In genomic region chr4:624705-625590, GRCh38 we compare ENCODE assay signal across 16 cellular contexts. TPM values are rescaled to one million over a fixed set of nuclear protein-coding genes. Genes with fewer than 3 reads are reported as not detected.
DNase-seq lines count a peak whose midpoint lies in the region; ATAC-seq and TF ChIP-seq lines count a peak whose summit lies in the region.
"Had no signal": no experiment of that assay in that cellular context is flagged by ENCODE, and none has a peak within 500 bp of the region (broad histone marks: within the 10 kb centered on the region; RNA-seq: fewer than 3 reads in every experiment).

TSS of gene PDE6B (plus strand) at chr4:625573. CDS start at chr4:625627, 54 bp downstream.

- H3K27me3 ChIP-seq in mesenchymal stem cell (ENCODE audit: control insufficient read depth in 1 of 2, insufficient read depth in 1 of 2, low read length in 2 of 2) (peaks cover 23 to 36% of the 10 kb centered on the region in 2 experiments), esophagus squamous epithelium (peaks cover 0 to 75% (median 0%) of the 10 kb centered on the region in 4 donors)

- DNase-seq in ACHN (peak; percentile 59), Caki2 (ENCODE audit: low read depth) (peak; percentile 80), mesenchymal stem cell (no peak), esophagus squamous epithelium (lab: John Stamatoyannopoulos, UW) (no peak)
- DNase-seq in activated naive CD8-positive, alpha-beta T cell treated with anti-CD3 and anti-CD28 coated beads, Interleukin-2, amount 10 ng/mL, durations not matched to agents 7 days and 5 days: no peak
- DNase-seq in activated naive CD4-positive, alpha-beta T cell treated with Interleukin-2 at 50 U/mL for 16 hours: no peak
- DNase-seq: activated CD4-positive, alpha-beta T cell treated with anti-CD3 and anti-CD28 coated beads for 1 hour; dermis blood vessel endothelial cell; foreskin fibroblast; GOT3; NCI-H1092 treated with DMSO at 0.1 percent for 48 hours; NCI-H524 treated with DMSO at 0.1 percent for 48 hours had no signal

- no peak within 1 kb of the TSS for H2BK12ac ChIP-seq in mesenchymal stem cell (ENCODE audit: low read length in 2 of 2)

- 61% methylated on average over 19 of the region's 21 CpGs for WGBS in mesenchymal stem cell
- 0 to 58% methylated on average over 1 to 4 of the region's 21 CpGs for WGBS in esophagus squamous epithelium, 2 donors

- no peak within 1 kb of the TSS for H3K18ac ChIP-seq in mesenchymal stem cell (ENCODE audit: low read depth in 1 of 2, low read length in 2 of 2)

- no peaks in the 10 kb centered on the region for H3K79me1 ChIP-seq in mesenchymal stem cell (replicated peaks; ENCODE audit: low read length, poor library complexity, severe bottlenecking)

- TF ChIP-seq POLR2A in esophagus squamous epithelium (IDR thresholded peaks at IDR 0.05): no peak

- peak within 1 kb of the TSS; percentile 3 for H3K27ac ChIP-seq in mesenchymal stem cell (ENCODE audit: low read length, poor library complexity, severe bottlenecking)
- no peak within 1 kb of the TSS for H3K27ac ChIP-seq in esophagus squamous epithelium

- no peak within 1 kb of the TSS for H2AFZ ChIP-seq in mesenchymal stem cell (ENCODE audit: low read depth, low read length)

- peak within 1 kb of the TSS; percentile 13 for H3K4me2 ChIP-seq in mesenchymal stem cell (ENCODE audit: low read length, poor library complexity, severe bottlenecking)

- H3K4me3 ChIP-seq in mesenchymal stem cell (ENCODE audit: insufficient read depth in 1 of 2, low read depth in 1 of 2, low read length in 2 of 2): no peak within 1 kb of the TSS
- no peak within 1 kb of the TSS for H3K4me3 ChIP-seq in esophagus squamous epithelium

- H3K36me3 ChIP-seq in mesenchymal stem cell (ENCODE audit: control insufficient read depth in 1 of 2, insufficient read depth in 2 of 2, low read depth in 1 of 2, low read length in 2 of 2) (no peaks in the 10 kb centered on the region), esophagus squamous epithelium (no peaks in the 10 kb centered on the region)

- H2AK5ac ChIP-seq in mesenchymal stem cell (ENCODE audit: low read length, severe bottlenecking): no peak within 1 kb of the TSS

- ATAC-seq in activated naive CD8-positive, alpha-beta T cell treated with anti-CD3 and anti-CD28 coated beads, Interleukin-2, amount 10 ng/mL, durations not matched to agents 7 days and 5 days (ENCODE audit: low read depth): no peak
- ATAC-seq in HG03025 (IDR thresholded peaks at IDR 0.05; ENCODE audit: low FRiP score, unreplicated experiment): no peak
- no peak for ATAC-seq in HG02884 (IDR thresholded peaks at IDR 0.05; ENCODE audit: unreplicated experiment)
- ATAC-seq: left lobe of liver, Right ventricle myocardium inferior had no signal

- TF ChIP-seq CTCF in esophagus squamous epithelium (IDR thresholded peaks at IDR 0.05): no peak

- POLR2A ChIA-PET in activated naive CD8-positive, alpha-beta T cell treated with anti-CD3 and anti-CD28 coated beads, Interleukin-2, amount 10 ng/mL, durations not matched to agents 7 days and 5 days (lab: Charles Lee): no interaction called here

- intact Hi-C loops in esophagus squamous epithelium (cut with DNase I): no loop called here

- no peaks in the 10 kb centered on the region for H3K27me3 Mint-ChIP-seq in activated naive CD8-positive, alpha-beta T cell treated with anti-CD3 and anti-CD28 coated beads, Interleukin-2, amount 10 ng/mL, durations not matched to agents 7 days and 5 days

- no peak within 1 kb of the TSS for H3K4me3 Mint-ChIP-seq in activated naive CD8-positive, alpha-beta T cell treated with anti-CD3 and anti-CD28 coated beads, Interleukin-2, amount 10 ng/mL, durations not matched to agents 7 days and 5 days

- H3K4ac ChIP-seq in mesenchymal stem cell (ENCODE audit: low read depth in 1 of 2, low read length in 2 of 2): no peak within 1 kb of the TSS

- in situ Hi-C loops in ACHN (cut with HindIII; ENCODE audit: low pct_ligation_motif_present, low pct_unique_long_range_greater_than_20kb, low sequenced_read_pairs): no loop called here
- in situ Hi-C loops in Caki2 (cut with HindIII; ENCODE audit: low pct_unique_long_range_greater_than_20kb, low sequenced_read_pairs): no loop called here

- no peak within 1 kb of the TSS for H3K23ac ChIP-seq in mesenchymal stem cell (ENCODE audit: low read length in 2 of 2)

- no peak within 1 kb of the TSS for H3K27ac Mint-ChIP-seq in activated naive CD8-positive, alpha-beta T cell treated with anti-CD3 and anti-CD28 coated beads, Interleukin-2, amount 10 ng/mL, durations not matched to agents 7 days and 5 days

- no peak within 1 kb of the TSS for H2BK15ac ChIP-seq in mesenchymal stem cell (ENCODE audit: low read depth, poor library complexity, severe bottlenecking)

- H3K9me3 Mint-ChIP-seq in activated naive CD8-positive, alpha-beta T cell treated with anti-CD3 and anti-CD28 coated beads, Interleukin-2, amount 10 ng/mL, durations not matched to agents 7 days and 5 days: no peaks in the 10 kb centered on the region

- H4K91ac ChIP-seq in mesenchymal stem cell (ENCODE audit: low read length): no peak within 1 kb of the TSS

- H2BK5ac ChIP-seq in mesenchymal stem cell (ENCODE audit: low read depth, low read length, poor library complexity, severe bottlenecking): no peak within 1 kb of the TSS

- H3K9ac ChIP-seq in mesenchymal stem cell (ENCODE audit: low read length): no peak within 1 kb of the TSS

- H2BK120ac ChIP-seq in mesenchymal stem cell (ENCODE audit: low read depth, low read length): no peak within 1 kb of the TSS

- no peaks in the 10 kb centered on the region for H3K9me3 ChIP-seq in mesenchymal stem cell (ENCODE audit: control insufficient read depth, low read length)
- no peaks in the 10 kb centered on the region for H3K9me3 ChIP-seq in esophagus squamous epithelium

- no peak within 1 kb of the TSS for H3K14ac ChIP-seq in mesenchymal stem cell (ENCODE audit: low read length in 2 of 2)

- H3K36me3 Mint-ChIP-seq in activated naive CD8-positive, alpha-beta T cell treated with anti-CD3 and anti-CD28 coated beads, Interleukin-2, amount 10 ng/mL, durations not matched to agents 7 days and 5 days: no peaks in the 10 kb centered on the region

- H4K8ac ChIP-seq in mesenchymal stem cell (ENCODE audit: low read length): no peak within 1 kb of the TSS

- no peaks in the 10 kb centered on the region for H3K4me1 Mint-ChIP-seq in activated naive CD8-positive, alpha-beta T cell treated with anti-CD3 and anti-CD28 coated beads, Interleukin-2, amount 10 ng/mL, durations not matched to agents 7 days and 5 days

- H3K4me1 ChIP-seq in mesenchymal stem cell (ENCODE audit: control insufficient read depth, insufficient read depth, low read depth, low read length): peaks cover 17% of the 10 kb centered on the region
- no peaks in the 10 kb centered on the region for H3K4me1 ChIP-seq in esophagus squamous epithelium

RNA-seq across cellular contexts. Expression of gene PDE6B, which starts in this region (rescaled TPM):
- total RNA-seq in Caki2 (2014; rRNA removed; shearing (Covaris generic); ENCODE audit: low replicate concordance): 7.2 and 9.4 TPM in 2 replicates
- 10 to 100 TPM; 16.6 to 23.2 TPM for total RNA-seq in activated naive CD8-positive, alpha-beta T cell treated with anti-CD3 and anti-CD28 coated beads, Interleukin-2, amount 10 ng/mL, durations not matched to agents 7 days and 5 days
- 1.3 TPM for polyA plus RNA-seq in mesenchymal stem cell (2013, experiment 1 of 2)
- 0.97 TPM for polyA plus RNA-seq in mesenchymal stem cell (2013, experiment 2 of 2)
- total RNA-seq in esophagus squamous epithelium: 1 to 10 TPM in 2 of 4 donors, under 1 TPM in 2; 0.19 to 4.4 (median 1.7) TPM

Comparison
In these comparisons a context has a peak if more than half of its experiments do, and no peak if none do; other contexts are left out.
1. DNase-seq: peak in ACHN (single experiment) and Caki2 (single experiment); none in activated naive CD8-positive, alpha-beta T cell treated with anti-CD3 and anti-CD28 coated beads, Interleukin-2, amount 10 ng/mL, durations not matched to agents 7 days and 5 days (single experiment), mesenchymal stem cell (single experiment), esophagus squamous epithelium (single experiment) and activated naive CD4-positive, alpha-beta T cell treated with Interleukin-2 at 50 U/mL for 16 hours (single experiment).